Comparison of ENCODE assay signal across 8 cellular contexts in the genomic region with DNA sequence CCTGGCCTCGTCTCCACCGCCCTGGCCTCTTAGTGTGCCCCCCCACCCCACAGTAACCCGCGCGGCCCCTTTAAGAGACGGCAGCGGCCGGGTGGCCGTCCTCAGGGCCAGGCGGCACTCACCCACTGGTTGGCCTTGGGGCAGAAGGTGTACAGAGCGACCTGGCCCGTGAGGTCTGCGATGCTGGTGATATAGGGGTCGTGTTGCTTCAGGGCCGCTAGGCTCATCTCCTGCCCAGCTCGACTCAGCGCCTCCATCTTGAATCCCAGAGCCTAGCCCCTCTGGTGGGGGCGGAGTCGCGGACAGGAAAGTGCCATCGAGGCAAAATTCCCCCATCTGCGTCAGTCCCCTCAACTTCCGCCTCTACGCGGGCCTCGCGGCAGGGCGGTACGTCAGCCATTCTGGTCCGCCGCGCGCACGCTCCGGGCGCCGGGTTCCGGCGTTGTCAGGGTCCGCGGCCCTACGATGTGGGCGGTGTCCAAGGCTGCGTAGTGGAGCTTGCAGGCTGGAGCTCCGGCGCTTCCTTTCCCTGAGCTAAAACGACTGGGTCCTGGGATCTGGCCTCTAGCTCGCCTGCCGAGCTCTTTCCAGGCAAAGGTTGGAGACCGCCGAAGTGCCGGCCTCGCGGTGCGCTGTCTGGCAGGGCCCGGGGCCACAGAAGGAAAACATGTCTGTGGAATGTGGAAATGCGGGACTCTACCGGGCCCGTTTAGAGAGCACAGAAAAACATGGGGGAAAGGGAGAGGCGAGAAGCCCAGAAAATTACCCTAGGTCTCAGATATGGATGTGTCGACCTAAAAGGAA. TPM values are rescaled to one million over a fixed set of nuclear protein-coding genes. Genes with fewer than 3 reads are reported as not detected.
A peak's percentile ranks its signal among the peaks of the same experiment; 100 is the strongest.
DNase-seq lines count a peak whose midpoint lies in the region; ATAC-seq and TF ChIP-seq lines count a peak whose summit lies in the region.

A gene (minus strand): TSS at position 283 of the 804 bp plus-strand sequence. CDS start 26 bp downstream, at position 257.

- H3K4me1 ChIP-seq in duodenal mucosa (ENCODE audit: control insufficient read depth in 1 of 2, insufficient read depth in 2 of 2, low read length in 2 of 2) = peaks cover 15 to 22% of the 10 kb centered on the region in 2 donors

- H3K9me3 Mint-ChIP-seq in activated CD4-positive, alpha-beta memory T cell treated with anti-CD3 and anti-CD28 coated beads for 36 hours = no peaks in the 10 kb centered on the region

- no peaks in the 10 kb centered on the region for H3K27me3 Mint-ChIP-seq in activated CD4-positive, alpha-beta memory T cell treated with anti-CD3 and anti-CD28 coated beads for 36 hours

- H3K4me1 Mint-ChIP-seq in activated CD4-positive, alpha-beta memory T cell treated with anti-CD3 and anti-CD28 coated beads for 36 hours (ENCODE audit: low read depth) = peaks cover 20% of the 10 kb centered on the region

- peak; percentile 96 for ATAC-seq in GM19395 (IDR thresholded peaks at IDR 0.05; ENCODE audit: unreplicated experiment)
- peak; percentile 96 for ATAC-seq in HG03565 (IDR thresholded peaks at IDR 0.05; ENCODE audit: unreplicated experiment)

- peak within 1 kb of the TSS; percentile 90 for H3K27ac Mint-ChIP-seq in activated CD4-positive, alpha-beta memory T cell treated with anti-CD3 and anti-CD28 coated beads for 36 hours

- H3K9me3 ChIP-seq in duodenal mucosa (ENCODE audit: control insufficient read depth in 1 of 2, low read length in 2 of 2) = no peaks in the 10 kb centered on the region

- POLR2A ChIA-PET in activated CD4-positive, alpha-beta memory T cell treated with anti-CD3 and anti-CD28 coated beads for 36 hours (lab: Charles Lee) = interaction anchor here (0.7 to 1.7 kb wide), 6 partner anchors 9 to 545 kb away, joined by 3 to 10 read pairs (median 3); a partner anchor contains a TSS

- intact Hi-C loops in activated CD4-positive, alpha-beta memory T cell treated with anti-CD3 and anti-CD28 coated beads for 36 hours (cut with micrococcal nuclease) = loop anchor here (1.0 to 10.0 kb wide), 3 partner anchors 92 to 543 kb away; a partner anchor contains a TSS
- intact Hi-C loops in lower leg skin (cut with DNase I; ENCODE audit: low total_unique reads) = no loop called here

- H3K36me3 Mint-ChIP-seq in activated CD4-positive, alpha-beta memory T cell treated with anti-CD3 and anti-CD28 coated beads for 36 hours = peaks cover 3% of the 10 kb centered on the region

- H3K27ac ChIP-seq in duodenal mucosa (ENCODE audit: low read depth, low read length) = peak within 1 kb of the TSS; percentile 93

- H3K4me3 Mint-ChIP-seq in activated CD4-positive, alpha-beta memory T cell treated with anti-CD3 and anti-CD28 coated beads for 36 hours = peak within 1 kb of the TSS; percentile 97

- 0 to 1% methylated on average over 32 to 45 of the region's 61 CpGs for WGBS in lower leg skin, 2 donors

- H3K36me3 ChIP-seq in duodenal mucosa (ENCODE audit: control insufficient read depth in 1 of 2, insufficient read depth in 2 of 2, low read length in 2 of 2) = peaks cover 0 to 9% of the 10 kb centered on the region in 2 donors

- H3K9ac ChIP-seq in duodenal mucosa (ENCODE audit: low read depth in 1 of 2, low read length in 2 of 2) = peak within 1 kb of the TSS; percentile 99 to 100

- CTCF ChIA-PET in activated CD4-positive, alpha-beta memory T cell treated with anti-CD3 and anti-CD28 coated beads for 36 hours (lab: Charles Lee) = interaction anchor here (0.9 to 1.3 kb wide), 3 partner anchors 9 to 127 kb away, joined by 3 to 4 read pairs (median 3); no protein-coding TSS in a partner anchor

- DNase-seq in CD1c-positive myeloid dendritic cell (ENCODE audit: extremely low spot score) (peak; percentile 98), NCI-H82 treated with DMSO at 0.1 percent for 48 hours (lab: John Stamatoyannopoulos, UW; ENCODE audit: unreplicated experiment) (peak; percentile 70), lower leg skin (ENCODE audit: low spot score in 2 of 2) (peak; percentile 96 to 99)
- peak; percentile 97 for DNase-seq in activated CD4-positive, alpha-beta memory T cell treated with anti-CD3 and anti-CD28 coated beads for 36 hours
- peak; percentile 91 to 93 for DNase-seq in stimulated activated CD4-positive, alpha-beta T cell treated with anti-CD3 and anti-CD28 coated beads, Interleukin-4, amount 100 ng/mL, for 48 hours (ENCODE audit: low read depth in 2 of 2)

- H3K4me3 ChIP-seq in duodenal mucosa (ENCODE audit: low read depth in 1 of 2, low read length in 2 of 2) = peak within 1 kb of the TSS; percentile 95 to 99
- peak within 1 kb of the TSS; percentile 99 for H3K4me3 ChIP-seq in lower leg skin (ENCODE audit: low read depth, poor library complexity, severe bottlenecking)

- TF ChIP-seq POLR2A in lower leg skin (IDR thresholded peaks at IDR 0.05) = peak in 1 of 2 donors; percentile 63

- TF ChIP-seq CTCF in lower leg skin (IDR thresholded peaks at IDR 0.05) = no peak

- H3K27me3 ChIP-seq in duodenal mucosa (ENCODE audit: control insufficient read depth in 1 of 2, insufficient read depth in 2 of 2, low read length in 2 of 2) = no peaks in the 10 kb centered on the region

RNA-seq across cellular contexts. Expression of the gene that starts here (rescaled TPM):
- total RNA-seq in activated CD4-positive, alpha-beta memory T cell treated with anti-CD3 and anti-CD28 coated beads for 36 hours = 10 to 100 TPM; 32.0 to 32.7 TPM
- 10 to 100 TPM; 15.2 to 28.4 (median 21.5) TPM for total RNA-seq in lower leg skin

Comparison
In these comparisons a context has a peak if more than half of its experiments do, and no peak if none do; other contexts are left out.
1. Peak in every context shown above with its lines: DNase-seq, ATAC-seq, H3K4me3 ChIP-seq and H3K27ac ChIP-seq.